Comparison of ENCODE assay signal across 25 cellular contexts in genomic region chr3:70097084-70097483, GRCh38.
"Had no signal": no experiment of that assay in that cellular context is flagged by ENCODE, and none has a peak within 500 bp of the region (broad histone marks: within the 10 kb centered on the region; RNA-seq: fewer than 3 reads in every experiment).

No MANE protein-coding gene starts in this region.

- H3K4me3 ChIP-seq: ascending aorta, cardiac muscle cell, colonic mucosa, heart right ventricle, left ventricle myocardium inferior, lung, ovary, psoas muscle, smooth muscle cell, tibial nerve had no signal

- H3K4me1 ChIP-seq: ascending aorta, colonic mucosa, heart right ventricle, left ventricle myocardium inferior, psoas muscle, tibial nerve had no signal

- H3K4me2 ChIP-seq: smooth muscle cell had no signal

- ATAC-seq: activated CD8-positive, alpha-beta memory T cell treated with anti-CD3 and anti-CD28 coated beads, Interleukin-2, amount 10 ng/mL, durations not matched to agents 7 days and 5 days; activated CD8-positive, alpha-beta T cell treated with anti-CD3 and anti-CD28 coated beads, Interleukin-2, amount 10 ng/mL, durations not matched to agents 7 days and 5 days; effector memory CD8-positive, alpha-beta T cell; esophagus mucosa; heart right ventricle; psoas muscle had no signal

- H3K9me3 ChIP-seq: ascending aorta, colonic mucosa, heart right ventricle, left ventricle myocardium inferior, ovary, psoas muscle, tibial nerve had no signal

- H3K27me3 ChIP-seq: ascending aorta, cardiac muscle cell, colonic mucosa, heart right ventricle, ovary, tibial nerve had no signal

- H3K27ac ChIP-seq: ascending aorta, cardiac muscle cell, colonic mucosa, heart right ventricle, left ventricle myocardium inferior, ovary, psoas muscle, tibial nerve had no signal

- H3K36me3 ChIP-seq: ascending aorta, cardiac muscle cell, colonic mucosa, heart right ventricle, left ventricle myocardium inferior, ovary, tibial nerve had no signal

- DNase-seq: activated CD4-positive, CD25-positive, alpha-beta regulatory T cell; activated CD8-positive, alpha-beta memory T cell treated with anti-CD3 and anti-CD28 coated beads, Interleukin-2, amount 10 ng/mL, durations not matched to agents 7 days and 5 days; activated CD8-positive, alpha-beta T cell treated with anti-CD3 and anti-CD28 coated beads, Interleukin-2, amount 10 ng/mL, durations not matched to agents 7 days and 5 days; activated naive CD4-positive, alpha-beta T cell treated with anti-CD3 and anti-CD28 coated beads for 36 hours; activated naive CD8-positive, alpha-beta T cell treated with anti-CD3 and anti-CD28 coated beads, Interleukin-2, amount 10 ng/mL, durations not matched to agents 7 days and 5 days; activated T-cell treated with anti-CD3 and anti-CD28 coated beads, Interleukin-2, amount 50 U/mL, for 48 hours; cerebellar nuclear complex; colonic mucosa; effector memory CD8-positive, alpha-beta T cell; foreskin fibroblast; heart right ventricle; islet precursor cell; left ventricle myocardium inferior; naive B cell; ovary; psoas muscle; stimulated activated CD4-positive, alpha-beta T cell treated with anti-CD3 and anti-CD28 coated beads, Interleukin-1b, Interleukin-23, amount 100 ng/mL, for 48 hours; stimulated activated CD4-positive, alpha-beta T cell treated with anti-CD3 and anti-CD28 coated beads, Interleukin-4, amount 100 ng/mL, for 4 hours; stimulated activated CD8-positive, alpha-beta memory T cell treated with anti-CD3 and anti-CD28 coated beads, Interleukin-4, amount 100 ng/mL, for 48 hours had no signal
